In the genomic region with DNA sequence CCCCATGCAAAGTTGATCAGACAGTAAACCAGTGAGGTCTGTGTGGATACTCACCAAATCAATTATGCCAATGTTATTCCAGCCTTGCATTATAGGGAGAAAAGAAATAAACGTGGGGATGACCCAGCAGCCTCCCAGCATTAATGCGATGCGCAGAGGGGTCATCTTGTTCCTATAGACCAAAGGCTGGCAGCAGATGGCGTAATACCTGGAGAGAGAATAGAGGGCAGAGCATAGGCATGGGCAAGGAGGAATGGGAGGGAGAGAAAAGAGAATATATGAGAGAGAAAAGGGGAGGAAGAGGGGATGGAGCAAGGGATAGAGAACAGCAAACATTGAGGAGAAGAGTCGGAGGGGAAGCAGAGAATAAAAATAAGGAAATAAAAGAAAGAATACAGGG, we compare ENCODE assay signal across 28 cellular contexts.
A peak's percentile ranks its signal among the peaks of the same experiment; 100 is the strongest.
DNase-seq lines count a peak whose midpoint lies in the region; ATAC-seq and TF ChIP-seq lines count a peak whose summit lies in the region.
"Had no signal": no experiment of that assay in that cellular context is flagged by ENCODE, and none has a peak within 500 bp of the region (broad histone marks: within the 10 kb centered on the region; RNA-seq: fewer than 3 reads in every experiment).

No MANE protein-coding gene starts in this region.

- H3K4me1 Mint-ChIP-seq in H9 = peaks cover 0 to 4% of the 10 kb centered on the region in 2 experiments; a peak in 1 of 4 replicates
- H3K4me1 Mint-ChIP-seq: activated T-helper 17 cell treated with anti-CD3 and anti-CD28 coated beads, Interleukin-2, amount 50 U/mL, for 72 hours; CD14-positive monocyte; naive thymus-derived CD8-positive, alpha-beta T cell had no signal

- H2AK5ac ChIP-seq in H9 (ENCODE audit: insufficient read length, low read length) = no peak overlapping the region

- no peak overlapping the region for H3K23ac ChIP-seq in H9 (ENCODE audit: insufficient read length, low read depth, low read length)

- H3K23me2 ChIP-seq in H9 (ENCODE audit: insufficient read length, low read depth, low read length, poor library complexity, severe bottlenecking) = no peaks in the 10 kb centered on the region

- no peak overlapping the region for H3K4me3 Mint-ChIP-seq in H9
- H3K4me3 Mint-ChIP-seq: activated T-helper 17 cell treated with anti-CD3 and anti-CD28 coated beads, Interleukin-2, amount 50 U/mL, for 72 hours; CD14-positive monocyte; naive thymus-derived CD8-positive, alpha-beta T cell; stimulated activated naive CD8-positive, alpha-beta T cell treated with anti-CD3 and anti-CD28 coated beads, Interleukin-15, Interleukin-2, amounts not matched to agents 100 ng/mL and 50 ng/mL, for 24 hours had no signal

- no peak overlapping the region for H3K27ac ChIP-seq in C4-2B
- H3K27ac ChIP-seq in H9 (ENCODE audit: insufficient read length, low read depth, low read length) = no peak overlapping the region
- no peak overlapping the region for H3K27ac ChIP-seq in gastrocnemius medialis
- H3K27ac ChIP-seq: coronary artery, esophagus muscularis mucosa, KMS-11, skin epidermis, thoracic aorta, uterus had no signal

- no peaks in the 10 kb centered on the region for H3K79me1 ChIP-seq in H9 (ENCODE audit: insufficient read depth, low read depth, low read length, poor library complexity, severe bottlenecking)

- no peak overlapping the region for H4K8ac ChIP-seq in H9 (replicated peaks; ENCODE audit: insufficient read length, low read depth, low read length)

- no peak overlapping the region for H3T11ph ChIP-seq in H9 (ENCODE audit: low read length)

- no peak overlapping the region for H4K5ac ChIP-seq in H9 (ENCODE audit: insufficient read length, low read depth, low read length)

- H3K9me3 ChIP-seq in H9 (ENCODE audit: control insufficient read depth, low read depth, low read length) = no peaks in the 10 kb centered on the region
- H3K9me3 ChIP-seq in gastrocnemius medialis = no peaks in the 10 kb centered on the region
- H3K9me3 ChIP-seq: esophagus muscularis mucosa, thoracic aorta, uterus had no signal

- no peak overlapping the region for H4K91ac ChIP-seq in H9 (ENCODE audit: insufficient read length, low read depth, low read length)

- H3K4me2 ChIP-seq in H9 (ENCODE audit: insufficient read depth, insufficient read length, low read length) = no peak overlapping the region
- H3K4me2 ChIP-seq: KMS-11 had no signal

- H3K14ac ChIP-seq in H9 (ENCODE audit: insufficient read depth, low read length) = no peak overlapping the region

- H3K4me1 ChIP-seq in H9 (ENCODE audit: insufficient read depth, low read length) = no peaks in the 10 kb centered on the region
- H3K4me1 ChIP-seq in gastrocnemius medialis = no peaks in the 10 kb centered on the region
- H3K4me1 ChIP-seq: esophagus muscularis mucosa, uterus had no signal

- no peaks in the 10 kb centered on the region for H3K27me3 ChIP-seq in H9 (ENCODE audit: insufficient read depth, low read length)
- H3K27me3 ChIP-seq in gastrocnemius medialis = no peaks in the 10 kb centered on the region
- H3K27me3 ChIP-seq: esophagus muscularis mucosa, uterus had no signal

- no peak overlapping the region for H3K27ac Mint-ChIP-seq in H9
- H3K27ac Mint-ChIP-seq: activated naive CD4-positive, alpha-beta T cell treated with anti-CD3 and anti-CD28 coated beads, Interleukin-2, amount 50 U/mL, for 72 hours; activated T-helper 17 cell treated with anti-CD3 and anti-CD28 coated beads, Interleukin-2, amount 50 U/mL, for 72 hours; CD14-positive monocyte; naive thymus-derived CD8-positive, alpha-beta T cell; stimulated activated naive CD8-positive, alpha-beta T cell treated with anti-CD3 and anti-CD28 coated beads, Interleukin-15, Interleukin-2, amounts not matched to agents 100 ng/mL and 50 ng/mL, for 24 hours had no signal

- no peak overlapping the region for H3K18ac ChIP-seq in H9 (ENCODE audit: insufficient read length, low read depth, low read length)

- WGBS in H9 (ENCODE audit: extremely low coverage, insufficient read length, low lambda C conversion rate) = no CpG with 5 or more reads among the region's 5 CpGs

- in situ Hi-C loops in gastrocnemius medialis (cut with MboI; ENCODE audit: low sequenced_read_pairs in 4 of 4) = no loop called here

- H3K79me2 ChIP-seq in H9 (ENCODE audit: insufficient read depth, low read length) = no peaks in the 10 kb centered on the region

- H3K27me3 Mint-ChIP-seq in H9 (ENCODE audit: low read depth) = peaks cover 4% of the 10 kb centered on the region

- intact Hi-C loops in gastrocnemius medialis (cut with DNase I; ENCODE audit: low total_unique reads) = no loop called here

- no peak for ATAC-seq in GM21360 (IDR thresholded peaks at IDR 0.05; ENCODE audit: unreplicated experiment)
- ATAC-seq in esophagus mucosa = no peak
- no peak for ATAC-seq in gastrocnemius medialis
- ATAC-seq: activated naive CD4-positive, alpha-beta T cell treated with anti-CD3 and anti-CD28 coated beads, Interleukin-2, amount 50 U/mL, for 72 hours; activated T-helper 17 cell treated with anti-CD3 and anti-CD28 coated beads, Interleukin-2, amount 50 U/mL, for 72 hours; left ventricle myocardium superior; naive thymus-derived CD8-positive, alpha-beta T cell had no signal

- no peak overlapping the region for H3K4ac ChIP-seq in H9 (ENCODE audit: low read depth, low read length)

- no peaks in the 10 kb centered on the region for H3K36me3 ChIP-seq in gastrocnemius medialis
- H3K36me3 ChIP-seq: esophagus muscularis mucosa, thoracic aorta, uterus had no signal

- H3K56ac ChIP-seq in H9 (ENCODE audit: insufficient read length, low read depth, low read length) = no peak overlapping the region

- no peak overlapping the region for H3K9ac ChIP-seq in H9 (ENCODE audit: extremely low read depth, insufficient read length, low read length)
- H3K9ac ChIP-seq: KMS-11 had no signal

- no peak overlapping the region for H2AFZ ChIP-seq in H9 (ENCODE audit: low read length)

- no peaks in the 10 kb centered on the region for H3K9me3 Mint-ChIP-seq in H9
- H3K9me3 Mint-ChIP-seq: activated naive CD4-positive, alpha-beta T cell treated with anti-CD3 and anti-CD28 coated beads, Interleukin-2, amount 50 U/mL, for 72 hours; activated T-helper 17 cell treated with anti-CD3 and anti-CD28 coated beads, Interleukin-2, amount 50 U/mL, for 72 hours; stimulated activated naive CD8-positive, alpha-beta T cell treated with anti-CD3 and anti-CD28 coated beads, Interleukin-15, Interleukin-2, amounts not matched to agents 100 ng/mL and 50 ng/mL, for 24 hours had no signal

- H2BK120ac ChIP-seq in H9 (ENCODE audit: low read depth, low read length, poor library complexity, severe bottlenecking) = no peak overlapping the region

- peak; percentile 19 for TF ChIP-seq CTCF in C4-2B (conservative IDR thresholded peaks at IDR 0.05)
- TF ChIP-seq CTCF in H9 (conservative IDR thresholded peaks at IDR 0.05) = peak; percentile 52; the same call in 2 of the 3 replicates
- TF ChIP-seq CTCF in epithelial cell of proximal tubule (conservative IDR thresholded peaks at IDR 0.05; ENCODE audit: low read depth, low read length) = peak; percentile 20
- TF ChIP-seq CTCF in gastrocnemius medialis (IDR thresholded peaks at IDR 0.05 in 4 of 5, conservative IDR thresholded peaks at IDR 0.05 in 1 of 5) = no peak

- no peaks in the 10 kb centered on the region; a peak in 1 of 7 replicates for H3K36me3 Mint-ChIP-seq in H9 (ENCODE audit: insufficient read depth in 1 of 3, low read depth in 3 of 3)
- H3K36me3 Mint-ChIP-seq: activated naive CD4-positive, alpha-beta T cell treated with anti-CD3 and anti-CD28 coated beads, Interleukin-2, amount 50 U/mL, for 72 hours; CD14-positive monocyte; naive thymus-derived CD8-positive, alpha-beta T cell had no signal

- H4K20me1 ChIP-seq in H9 (ENCODE audit: control insufficient read depth, insufficient read depth, insufficient read length) = no peaks in the 10 kb centered on the region

- H2BK15ac ChIP-seq in H9 (ENCODE audit: low read depth, low read length) = no peak overlapping the region

- DNase-seq in H9 = no peak
- DNase-seq in RPMI7951 (ENCODE audit: low read depth) = peak; percentile 5
- no peak for DNase-seq in epithelial cell of proximal tubule (ENCODE audit: low read depth)
- DNase-seq in DMS153 (lab: John Stamatoyannopoulos, UW) = no peak
- DNase-seq in gastrocnemius medialis = no peak
- DNase-seq: activated CD4-positive, alpha-beta T cell treated with anti-CD3 and anti-CD28 coated beads, Interleukin-2, amount 50 U/mL, for 48 hours; activated CD8-positive, alpha-beta memory T cell treated with anti-CD3 and anti-CD28 coated beads, Interleukin-2, amount 50 U/mL, for 4 hours; effector memory CD4-positive, alpha-beta T cell; hypothalamus; islet precursor cell; left ventricle myocardium superior; naive thymus-derived CD8-positive, alpha-beta T cell; NCI-H146; NCI-H2171 treated with DMSO at 0.1 percent for 48 hours; NCI-H510A treated with DMSO at 0.1 percent for 48 hours; uterus had no signal

- TF ChIP-seq POLR2A in gastrocnemius medialis (IDR thresholded peaks at IDR 0.05) = no peak

- H2BK20ac ChIP-seq in H9 (ENCODE audit: low read depth, low read length, poor library complexity, severe bottlenecking) = peak overlapping the region; percentile 26

- H3K4me3 ChIP-seq in epithelial cell of proximal tubule (ENCODE audit: low read depth, low read length) = no peak overlapping the region
- no peak overlapping the region for H3K4me3 ChIP-seq in gastrocnemius medialis
- H3K4me3 ChIP-seq: coronary artery, esophagus muscularis mucosa, skin epidermis, thoracic aorta, uterus had no signal

- no peak overlapping the region for H2BK12ac ChIP-seq in H9 (ENCODE audit: insufficient read length, low read depth, low read length)

- no peak overlapping the region for H2BK5ac ChIP-seq in H9 (ENCODE audit: insufficient read length, low read length)

Comparison
In these comparisons a context has a peak if more than half of its experiments do, and no peak if none do; other contexts are left out.
1. CTCF ChIP-seq: peak in C4-2B (single experiment), H9 (single experiment) and epithelial cell of proximal tubule (single experiment); none in gastrocnemius medialis (0 of 5).